Comparison of ENCODE assay signal across 17 cellular contexts in the genomic region with DNA sequence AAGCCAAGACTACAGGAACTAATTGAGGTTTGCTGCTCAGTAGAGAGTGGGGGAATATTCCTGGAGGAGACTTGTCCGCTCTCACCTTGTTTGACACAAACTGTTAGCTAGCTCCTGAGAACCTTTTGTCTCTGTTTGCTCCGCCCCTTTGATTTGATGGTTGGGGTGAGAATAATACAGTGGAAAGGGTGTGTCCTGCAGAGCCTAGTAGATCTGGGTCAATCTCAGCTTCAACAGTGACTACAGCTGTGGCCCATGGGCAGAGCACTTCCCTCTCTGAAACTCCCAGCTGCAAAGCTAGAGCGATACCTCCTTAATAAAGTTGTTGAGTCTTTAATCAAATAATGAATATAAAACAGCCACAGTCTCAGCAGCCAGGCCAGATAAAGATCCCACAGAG.
A peak's percentile ranks its signal among the peaks of the same experiment; 100 is the strongest.
DNase-seq lines count a peak whose midpoint lies in the region; ATAC-seq, FAIRE-seq and TF ChIP-seq lines count a peak whose summit lies in the region.
"Had no signal": no experiment of that assay in that cellular context is flagged by ENCODE, and none has a peak within 500 bp of the region (broad histone marks: within the 10 kb centered on the region; RNA-seq: fewer than 3 reads in every experiment).

No MANE protein-coding gene starts in this region.

- no peaks in the 10 kb centered on the region for H3K79me1 ChIP-seq in H1 (ENCODE audit: low read depth, low read length)
- H3K79me1 ChIP-seq in trophoblast cell (ENCODE audit: low read length): peaks cover 9% of the 10 kb centered on the region

- H4K12ac ChIP-seq in trophoblast cell (ENCODE audit: low read depth, low read length): no peak overlapping the region

- H2BK15ac ChIP-seq in H1 (ENCODE audit: low read length): no peak overlapping the region

- no peak overlapping the region for H2AFZ ChIP-seq in Loucy (ENCODE audit: low read length)
- H2AFZ ChIP-seq in H1 (ENCODE audit: low read length): no peak overlapping the region
- H2AFZ ChIP-seq in trophoblast cell (ENCODE audit: insufficient read depth, low read length, poor library complexity): no peak overlapping the region

- no peak overlapping the region for H3K4ac ChIP-seq in H1 (replicated peaks; ENCODE audit: insufficient read length, low read depth, low read length)
- H3K4ac ChIP-seq in trophoblast cell (ENCODE audit: low read depth, low read length): no peak overlapping the region

- H3K18ac ChIP-seq in H1 (ENCODE audit: extremely low read depth, low read length) (no peak overlapping the region), trophoblast cell (ENCODE audit: low read length) (no peak overlapping the region)

- H2BK20ac ChIP-seq in H1 (ENCODE audit: low read length): no peak overlapping the region

- H3K4me3 ChIP-seq in Loucy (ENCODE audit: low read length, poor library complexity, severe bottlenecking) (no peak overlapping the region), H1 (ENCODE audit: extremely low read depth in 1 of 4, insufficient read depth in 2 of 4, low read depth in 3 of 4, low read length in 4 of 4) (no peak overlapping the region), trophoblast cell (ENCODE audit: low read depth, low read length) (no peak overlapping the region)
- H3K4me3 ChIP-seq: A549 had no signal

- H2BK12ac ChIP-seq in H1 (ENCODE audit: low read depth, low read length) (peak overlapping the region; percentile 40; the same call in 1 of the 2 replicates), trophoblast cell (ENCODE audit: low read length) (peak overlapping the region; percentile 98)

- 60% methylated on average over 3 of the region's 3 CpGs; no CpG with 5 or more reads in 1 of the 2 experiments for WGBS in H1 (ENCODE audit: extremely low coverage in 1 of 2, insufficient coverage in 1 of 2, insufficient read length in 1 of 2, insufficient replicate concordance in 2 of 2, low coverage in 1 of 2, low lambda C conversion rate in 2 of 2, missing lambda C conversion rate in 1 of 2), 2 experiments
- WGBS in trophoblast cell (ENCODE audit: extremely low coverage, insufficient coverage, insufficient read length): no CpG with 5 or more reads among the region's 3 CpGs

- H3K27me3 ChIP-seq in Loucy (ENCODE audit: insufficient read depth, low read length, poor library complexity, severe bottlenecking): no peaks in the 10 kb centered on the region
- H3K27me3 ChIP-seq in H1 (replicated peaks in 1 of 4; ENCODE audit: control insufficient read depth in 3 of 4, extremely low read depth in 1 of 4, insufficient read depth in 3 of 4, low read length in 3 of 4): peaks cover 0 to 2% (median under 1%) of the 10 kb centered on the region in 4 experiments; a peak in 3 of 7 replicates
- H3K27me3 ChIP-seq in trophoblast cell (ENCODE audit: insufficient read depth, low read length): no peaks in the 10 kb centered on the region

- H3K9ac ChIP-seq in Loucy (ENCODE audit: low read depth, low read length, poor library complexity, severe bottlenecking): no peak overlapping the region
- H3K9ac ChIP-seq in H1 (replicated peaks in 1 of 4; ENCODE audit: extremely low read depth in 1 of 4, low read depth in 3 of 4, low read length in 3 of 4): no peak overlapping the region
- no peak overlapping the region for H3K9ac ChIP-seq in trophoblast cell (ENCODE audit: low read length)

- TF ChIP-seq RAD21 in H1 (IDR thresholded peaks at IDR 0.05 in 1 of 2, conservative IDR thresholded peaks at IDR 0.05 in 1 of 2; ENCODE audit: low read depth in 2 of 2, low read length in 2 of 2): no peak

- TF ChIP-seq CTCF in Loucy (conservative IDR thresholded peaks at IDR 0.05; ENCODE audit: low read length) (no peak), H1 (IDR thresholded peaks at IDR 0.05; ENCODE audit: control extremely low read depth in 1 of 3, insufficient read depth in 1 of 3, low read depth in 1 of 3, low read length in 3 of 3) (no peak)

- peak; percentile 28 for DNase-seq in NCI-H146 (lab: John Stamatoyannopoulos, UW)
- no peak for DNase-seq in NCI-H146 treated with DMSO at 0.1 percent for 48 hours (lab: John Stamatoyannopoulos, UW; ENCODE audit: unreplicated experiment)
- no peak for DNase-seq in H1 (ENCODE audit: low read depth in 1 of 2, low spot score in 2 of 2)
- no peak for DNase-seq in trophoblast cell
- no peak for DNase-seq in stimulated activated naive CD8-positive, alpha-beta T cell treated with anti-CD3 and anti-CD28 coated beads, Interleukin-15, Interleukin-2, amounts not matched to agents 100 U/mL and 50 U/mL, for 24 hours
- no peak for DNase-seq in activated gamma-delta T cell (lab: John Stamatoyannopoulos, UW)
- DNase-seq: AML-193; CD4-positive, alpha-beta memory T cell; DMS79 treated with DMSO at 0.1 percent for 48 hours; GF-D8; HCEC 1CT had no signal

- H3K23ac ChIP-seq in H1 (ENCODE audit: insufficient read length) (no peak overlapping the region), trophoblast cell (ENCODE audit: low read length) (no peak overlapping the region)

- TF ChIP-seq POLR2A in H1 (IDR thresholded peaks at IDR 0.05; ENCODE audit: control extremely low read depth in 1 of 2, low read depth in 2 of 2, low read length in 2 of 2): no peak

- H3K14ac ChIP-seq in H1 (ENCODE audit: insufficient read length) (no peak overlapping the region), trophoblast cell (ENCODE audit: low read length) (no peak overlapping the region)

- H3K36me3 ChIP-seq in Loucy (ENCODE audit: insufficient read depth, low read length) (no peaks in the 10 kb centered on the region), H1 (ENCODE audit: control insufficient read depth in 2 of 4, insufficient read depth in 4 of 4, low read length in 3 of 4) (no peaks in the 10 kb centered on the region), trophoblast cell (ENCODE audit: control insufficient read depth in 1 of 2, insufficient read depth in 2 of 2, low read length in 2 of 2) (no peaks in the 10 kb centered on the region)

- H2AK5ac ChIP-seq in H1 (ENCODE audit: low read depth, low read length) (no peak overlapping the region), trophoblast cell (ENCODE audit: low read length) (no peak overlapping the region)

- FAIRE-seq in H1 (lab: Jason Lieb, UNC): no peak
- FAIRE-seq: A549, HTR-8/SVneo had no signal

- H3K4me2 ChIP-seq in Loucy (ENCODE audit: low read depth, low read length, poor library complexity, severe bottlenecking): peak overlapping the region; percentile 56
- peak overlapping the region in 1 of 2 experiments; percentile 46; a peak in 2 of 4 replicates for H3K4me2 ChIP-seq in H1 (ENCODE audit: insufficient read depth in 1 of 2, low read depth in 2 of 2, low read length in 2 of 2)
- H3K4me2 ChIP-seq in trophoblast cell (ENCODE audit: low read length): no peak overlapping the region
- H3K4me2 ChIP-seq: A549 had no signal

- TF ChIP-seq EP300 in H1 (IDR thresholded peaks at IDR 0.05; ENCODE audit: borderline replicate concordance in 1 of 2, low read depth in 2 of 2, low read length in 2 of 2): no peak

- peak overlapping the region; percentile 32 for H4K91ac ChIP-seq in H1 (replicated peaks; ENCODE audit: insufficient read length, low read length)
- H4K91ac ChIP-seq in trophoblast cell (ENCODE audit: low read depth, low read length): peak overlapping the region; percentile 59

- H3F3A ChIP-seq in Loucy (ENCODE audit: low read depth): 0 out of 2 replicates have a peak, but pooled peaks cover 4% of the 10 kb centered on the region

- H4K8ac ChIP-seq in H1 (ENCODE audit: extremely low read depth, insufficient read depth, low read length) (no peak overlapping the region), trophoblast cell (ENCODE audit: low read depth, low read length) (no peak overlapping the region)

- H3K23me2 ChIP-seq in H1 (ENCODE audit: low read depth, low read length): no peaks in the 10 kb centered on the region

- POLR2A ChIA-PET in H1 (lab: Charles Lee; ENCODE audit: partially characterized antibody): interaction anchor here (0.6 kb wide), 1 partner anchor 11 kb away, joined by 3 read pairs; no protein-coding TSS in a partner anchor

- H3K79me2 ChIP-seq in Loucy (ENCODE audit: insufficient read depth, low read length) (no peaks in the 10 kb centered on the region), H1 (ENCODE audit: control insufficient read depth in 1 of 2, insufficient read depth in 2 of 2, low read length in 2 of 2) (no peaks in the 10 kb centered on the region), trophoblast cell (ENCODE audit: control insufficient read depth, insufficient read depth, low read length, poor library complexity) (no peaks in the 10 kb centered on the region)

- H3K27ac ChIP-seq in H1 (ENCODE audit: low read depth, low read length) (no peak overlapping the region), trophoblast cell (ENCODE audit: low read depth, low read length) (no peak overlapping the region)
- H3K27ac ChIP-seq: 22Rv1, A549, C4-2B had no signal

- H2BK120ac ChIP-seq in H1 (replicated peaks; ENCODE audit: low read depth, low read length) (no peak overlapping the region), trophoblast cell (ENCODE audit: insufficient read depth, low read length, poor library complexity) (no peak overlapping the region)

- no peak overlapping the region for H3K56ac ChIP-seq in H1 (replicated peaks; ENCODE audit: insufficient read length, low read depth, low read length)

- ATAC-seq in HG03045 (IDR thresholded peaks at IDR 0.05; ENCODE audit: unreplicated experiment): no peak
- ATAC-seq in stimulated activated naive CD8-positive, alpha-beta T cell treated with anti-CD3 and anti-CD28 coated beads, Interleukin-15, Interleukin-2, amounts not matched to agents 100 U/mL and 50 U/mL, for 24 hours: no peak
- ATAC-seq: A549 had no signal

- peaks cover 22% of the 10 kb centered on the region for H3K4me1 ChIP-seq in Loucy (ENCODE audit: insufficient read depth, low read length, poor library complexity, severe bottlenecking)
- H3K4me1 ChIP-seq in H1 (replicated peaks in 1 of 4; ENCODE audit: control insufficient read depth in 3 of 4, insufficient read depth in 4 of 4, low read length in 3 of 4): peaks cover 2 to 30% (median 13%) of the 10 kb centered on the region in 4 experiments; a peak in 6 of 7 replicates
- peaks cover 6 to 9% of the 10 kb centered on the region in 2 experiments for H3K4me1 ChIP-seq in trophoblast cell (ENCODE audit: control insufficient read depth in 1 of 2, insufficient read depth in 2 of 2, low read length in 2 of 2)
- H3K4me1 ChIP-seq: A549 had no signal

- no peaks in the 10 kb centered on the region for H3K9me2 ChIP-seq in Loucy (replicated peaks; ENCODE audit: low read depth, low read length)

- H4K5ac ChIP-seq in H1 (ENCODE audit: insufficient read length, low read depth, low read length): no peak overlapping the region

- no peaks in the 10 kb centered on the region for H4K20me1 ChIP-seq in Loucy (ENCODE audit: insufficient read depth, low read length, poor library complexity, severe bottlenecking)
- no peaks in the 10 kb centered on the region for H4K20me1 ChIP-seq in H1 (replicated peaks in 1 of 2; ENCODE audit: control insufficient read depth in 1 of 2, insufficient read depth in 2 of 2, low read length in 2 of 2)

- H3K9me3 ChIP-seq in Loucy (ENCODE audit: insufficient read depth, low read depth, low read length): no peaks in the 10 kb centered on the region
- H3K9me3 ChIP-seq in H1 (ENCODE audit: insufficient read depth in 2 of 2, low read depth in 1 of 2, low read length in 1 of 2): no peaks in the 10 kb centered on the region
- H3K9me3 ChIP-seq in trophoblast cell (ENCODE audit: insufficient read depth, low read depth, low read length): no peaks in the 10 kb centered on the region
- H3K9me3 ChIP-seq: A549 had no signal

- CTCF ChIA-PET in H1 (lab: Charles Lee; ENCODE audit: partially characterized antibody): interaction anchor here (0.7 to 2.6 kb wide), 6 partner anchors 11 to 270 kb away, joined by 3 to 10 read pairs (median 3); no protein-coding TSS in a partner anchor

- H2BK5ac ChIP-seq in H1 (ENCODE audit: low read depth, low read length) (no peak overlapping the region), trophoblast cell (ENCODE audit: low read depth, low read length, poor library complexity) (peak overlapping the region; percentile 78)
